Comparison of ENCODE assay signal across 10 cellular contexts in the genomic region with DNA sequence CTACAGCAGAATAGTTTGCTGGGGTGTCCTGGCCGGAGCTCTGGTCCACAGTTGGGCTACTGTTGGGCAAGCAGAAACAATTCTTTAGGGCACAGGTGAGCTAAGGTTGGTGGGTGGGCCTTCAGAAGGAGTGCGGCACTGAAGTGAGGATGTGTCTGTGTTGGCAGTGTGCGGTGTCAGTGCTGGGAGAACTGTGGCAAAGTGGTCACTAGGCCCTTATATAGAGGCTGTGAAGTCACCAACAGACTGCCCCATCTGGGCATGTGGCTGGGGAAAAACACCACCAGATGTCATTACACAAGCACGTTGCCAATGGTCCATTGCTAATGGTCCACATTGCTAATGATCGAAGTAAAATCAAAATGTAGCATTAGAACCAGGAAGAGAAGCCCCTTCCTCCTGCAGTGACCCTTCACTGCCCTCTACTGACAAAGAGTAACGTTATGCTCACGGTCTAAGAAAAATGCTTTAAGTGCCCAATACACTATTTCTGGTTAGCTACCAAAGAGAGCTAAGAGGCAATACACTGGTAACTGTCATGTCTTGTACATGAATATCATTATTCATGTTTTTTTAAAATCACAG. TPM values are rescaled to one million over a fixed set of nuclear protein-coding genes. Genes with fewer than 3 reads are reported as not detected.
A peak's percentile ranks its signal among the peaks of the same experiment; 100 is the strongest.
DNase-seq lines count a peak whose midpoint lies in the region; ATAC-seq, FAIRE-seq and TF ChIP-seq lines count a peak whose summit lies in the region.
"Had no signal": no experiment of that assay in that cellular context is flagged by ENCODE, and none has a peak within 500 bp of the region (broad histone marks: within the 10 kb centered on the region; RNA-seq: fewer than 3 reads in every experiment).

No MANE protein-coding gene starts in this region.

- H3K27me3 ChIP-seq in naive thymus-derived CD4-positive, alpha-beta T cell (ENCODE audit: control insufficient read depth in 2 of 2, insufficient read depth in 2 of 2, low read length in 2 of 2): no peaks in the 10 kb centered on the region
- H3K27me3 ChIP-seq in pancreas (no peaks in the 10 kb centered on the region), MG63 (no peaks in the 10 kb centered on the region)
- H3K27me3 ChIP-seq: SJSA1 had no signal

- H3K4me1 ChIP-seq in naive thymus-derived CD4-positive, alpha-beta T cell (ENCODE audit: control insufficient read depth in 2 of 2, insufficient read depth in 2 of 2, low read length in 2 of 2): no peaks in the 10 kb centered on the region
- no peaks in the 10 kb centered on the region for H3K4me1 ChIP-seq in pancreas
- H3K4me1 ChIP-seq: SJSA1 had no signal

- FAIRE-seq in TTC549 (lab: Jason Lieb, UNC) (peak; percentile 52), pancreas (lab: Jason Lieb, UNC) (no peak)

- no peaks in the 10 kb centered on the region for H3K27me3 Mint-ChIP-seq in naive thymus-derived CD4-positive, alpha-beta T cell
- H3K27me3 Mint-ChIP-seq in immature natural killer cell (ENCODE audit: low read depth in 3 of 3): no peaks in the 10 kb centered on the region

- no peak overlapping the region for H3K27ac ChIP-seq in naive thymus-derived CD4-positive, alpha-beta T cell (ENCODE audit: low read depth, low read length)
- H3K27ac ChIP-seq in pancreas: no peak overlapping the region
- H3K27ac ChIP-seq: SJSA1 had no signal

- CTCF ChIA-PET in naive thymus-derived CD4-positive, alpha-beta T cell (lab: Charles Lee): no interaction called here

- POLR2A ChIA-PET in naive thymus-derived CD4-positive, alpha-beta T cell (lab: Charles Lee): no interaction called here

- no peaks in the 10 kb centered on the region for H3K9me3 ChIP-seq in naive thymus-derived CD4-positive, alpha-beta T cell (ENCODE audit: control insufficient read depth in 2 of 3, low read length in 3 of 3)
- H3K9me3 ChIP-seq in pancreas: no peaks in the 10 kb centered on the region
- H3K9me3 ChIP-seq in MG63: no peaks in the 10 kb centered on the region; the same call in 1 of the 2 replicates

- H3K4me3 ChIP-seq in GM12865 (ENCODE audit: low read depth, low read length) (no peak overlapping the region), pancreas (no peak overlapping the region), MG63 (no peak overlapping the region)
- H3K4me3 ChIP-seq in naive thymus-derived CD4-positive, alpha-beta T cell (ENCODE audit: low read length): no peak overlapping the region
- H3K4me3 ChIP-seq: SJSA1 had no signal

- no peaks in the 10 kb centered on the region for H3K36me3 ChIP-seq in naive thymus-derived CD4-positive, alpha-beta T cell (ENCODE audit: control insufficient read depth in 2 of 3, insufficient read depth in 3 of 3, low read length in 3 of 3)
- H3K36me3 ChIP-seq in pancreas (no peaks in the 10 kb centered on the region), MG63 (no peaks in the 10 kb centered on the region)
- H3K36me3 ChIP-seq: SJSA1 had no signal

- peak; percentile 23 for TF ChIP-seq CTCF in GM12865 (IDR thresholded peaks at IDR 0.05; ENCODE audit: insufficient read depth, low read depth, low read length, missing control alignments)
- no peak for TF ChIP-seq CTCF in pancreas (IDR thresholded peaks at IDR 0.05)

- intact Hi-C loops in naive thymus-derived CD4-positive, alpha-beta T cell (cut with micrococcal nuclease): loop anchor here in 1 of 2 donors (1.0 kb wide), 1 partner anchor 152 kb away; no protein-coding TSS in a partner anchor
- intact Hi-C loops in pancreas (cut with DNase I): no loop called here

- H3K9me3 Mint-ChIP-seq in naive thymus-derived CD4-positive, alpha-beta T cell: peaks cover 0 to 5% (median 0%) of the 10 kb centered on the region in 11 donors
- H3K9me3 Mint-ChIP-seq in immature natural killer cell: no peaks in the 10 kb centered on the region

- H3K4me1 Mint-ChIP-seq in naive thymus-derived CD4-positive, alpha-beta T cell: no peaks in the 10 kb centered on the region
- no peaks in the 10 kb centered on the region for H3K4me1 Mint-ChIP-seq in immature natural killer cell

- WGBS in pancreas, 2 donors: 68 to 70% methylated on average over 7 of the region's 7 CpGs

- peaks cover 0 to 2% (median 0%) of the 10 kb centered on the region in 5 donors for H3K36me3 Mint-ChIP-seq in naive thymus-derived CD4-positive, alpha-beta T cell
- no peaks in the 10 kb centered on the region for H3K36me3 Mint-ChIP-seq in immature natural killer cell

- peak overlapping the region in 1 of 9 donors; percentile 27 for H3K27ac Mint-ChIP-seq in naive thymus-derived CD4-positive, alpha-beta T cell
- no peak overlapping the region for H3K27ac Mint-ChIP-seq in immature natural killer cell

- peak; percentile 38 for ATAC-seq in naive thymus-derived CD4-positive, alpha-beta T cell
- ATAC-seq in HG03439 (IDR thresholded peaks at IDR 0.05; ENCODE audit: unreplicated experiment) (no peak), pancreas (no peak)

- no peak overlapping the region for H3K4me3 Mint-ChIP-seq in naive thymus-derived CD4-positive, alpha-beta T cell
- H3K4me3 Mint-ChIP-seq in immature natural killer cell: no peak overlapping the region

- peak; percentile 28 for DNase-seq in GM12865 (ENCODE audit: low read depth)
- DNase-seq in HuH-7 (ENCODE audit: low spot score): peak; percentile 20
- no peak for DNase-seq in naive thymus-derived CD4-positive, alpha-beta T cell
- no peak for DNase-seq in pancreas
- DNase-seq in MG63: no peak
- DNase-seq in immature natural killer cell: no peak
- DNase-seq: amniotic stem cell had no signal

RNA-seq across cellular contexts. Expression of a gene that starts 21.3 kb away (rescaled TPM):
- total RNA-seq in naive thymus-derived CD4-positive, alpha-beta T cell: not detected
- polyA plus RNA-seq in naive thymus-derived CD4-positive, alpha-beta T cell: not detected
- total RNA-seq in pancreas: under 1 TPM in 4 of 6 donors, not detected in 2; 0.03 to 0.43 (median 0.04) TPM
- polyA plus RNA-seq in pancreas (under 1 TPM; 0.04 to 0.07 TPM), immature natural killer cell (not detected)
- not detected in 2 replicates for total RNA-seq in MG63 (2014; rRNA removed; shearing (Covaris generic); ENCODE audit: low replicate concordance)
- total RNA-seq: SJSA1 had no signal

Comparison
In these comparisons a context has a peak if more than half of its experiments do, and no peak if none do; other contexts are left out.
1. DNase-seq: peak in GM12865 (single experiment) and HuH-7 (single experiment); none in naive thymus-derived CD4-positive, alpha-beta T cell (0 of 9), pancreas (0 of 6), MG63 (single experiment) and immature natural killer cell (0 of 3).